In genomic region chr7:137993395-137993743, GRCh38 we compare ENCODE assay signal across 11 cellular contexts. TPM values are rescaled to one million over a fixed set of nuclear protein-coding genes. Genes with fewer than 3 reads are reported as not detected.
A peak's percentile ranks its signal among the peaks of the same experiment; 100 is the strongest.
DNase-seq lines count a peak whose midpoint lies in the region; ATAC-seq, FAIRE-seq and TF ChIP-seq lines count a peak whose summit lies in the region.
"Had no signal": no experiment of that assay in that cellular context is flagged by ENCODE, and none has a peak within 500 bp of the region (broad histone marks: within the 10 kb centered on the region; RNA-seq: fewer than 3 reads in every experiment).

No MANE protein-coding gene starts in this region.

- no peaks in the 10 kb centered on the region for H4K20me1 ChIP-seq in GM23248 (ENCODE audit: insufficient read depth)
- peaks cover 2% of the 10 kb centered on the region for H4K20me1 ChIP-seq in keratinocyte (ENCODE audit: control insufficient read depth, extremely low read depth, insufficient read depth, low read length)

- peaks cover 4% of the 10 kb centered on the region for H3K9me1 ChIP-seq in keratinocyte (ENCODE audit: control insufficient read depth, extremely low read depth, insufficient read depth, low read length)

- H3K9ac ChIP-seq in GM23248 (peak overlapping the region; percentile 77), keratinocyte (ENCODE audit: control insufficient read depth, extremely low read depth, insufficient read depth, low read length) (no peak overlapping the region), skeletal muscle tissue (ENCODE audit: low read depth in 1 of 3, low read length in 3 of 3) (no peak overlapping the region)

- DNase-seq in GM23248 (no peak), keratinocyte (ENCODE audit: low read depth, low spot score) (no peak)
- DNase-seq in activated T-helper 1 cell treated with anti-CD3 and anti-CD28 coated beads, Interleukin-12 subunit alpha, Interleukin-12 subunit beta, Interleukin-2, Interleukin-4 antibody, amounts not matched to agents 30 ng/mL and 10 ng/mL and 1 ng/mL, durations not matched to agents 14 hours and 24 hours and 36 hours (ENCODE audit: low spot score) = no peak
- DNase-seq in activated CD4-positive, CD25-positive, alpha-beta regulatory T cell (lab: John Stamatoyannopoulos, UW) = no peak
- DNase-seq: amygdala had no signal

- H3K9me3 Mint-ChIP-seq in activated T-helper 1 cell treated with anti-CD3 and anti-CD28 coated beads, Interleukin-12 subunit alpha, Interleukin-12 subunit beta, Interleukin-2, Interleukin-4 antibody, amounts not matched to agents 30 ng/mL and 10 ng/mL and 1 ng/mL, durations not matched to agents 14 hours and 24 hours and 36 hours = no peaks in the 10 kb centered on the region

- peaks cover 97% of the 10 kb centered on the region for H3K79me2 ChIP-seq in GM23248 (ENCODE audit: insufficient read depth)
- H3K79me2 ChIP-seq in keratinocyte (ENCODE audit: control insufficient read depth, insufficient read depth, low read length) = peaks cover 70% of the 10 kb centered on the region

- H3K4me1 ChIP-seq in GM23248 (ENCODE audit: insufficient read depth) (peaks cover 81% of the 10 kb centered on the region), keratinocyte (ENCODE audit: control insufficient read depth, extremely low read depth, insufficient read depth, low read length) (peaks cover 33% of the 10 kb centered on the region), skeletal muscle tissue (ENCODE audit: control insufficient read depth in 3 of 3, insufficient read depth in 3 of 3, low read length in 3 of 3) (peaks cover 33 to 56% (median 39%) of the 10 kb centered on the region in 3 donors)

- 76 to 82% methylated on average over 6 of the region's 6 CpGs for WGBS in GM23248 (ENCODE audit: low coverage in 1 of 2, low lambda C conversion rate in 2 of 2, missing lambda C conversion rate in 2 of 2), 2 experiments

- no peaks in the 10 kb centered on the region for H3K9me2 ChIP-seq in GM23248 (ENCODE audit: insufficient read depth)

- ATAC-seq in GM18909 (IDR thresholded peaks at IDR 0.05; ENCODE audit: poor library complexity, unreplicated experiment) (no peak), esophagus mucosa (no peak), HG02571 (IDR thresholded peaks at IDR 0.05; ENCODE audit: unreplicated experiment) (no peak)

- H3K36me3 Mint-ChIP-seq in activated T-helper 1 cell treated with anti-CD3 and anti-CD28 coated beads, Interleukin-12 subunit alpha, Interleukin-12 subunit beta, Interleukin-2, Interleukin-4 antibody, amounts not matched to agents 30 ng/mL and 10 ng/mL and 1 ng/mL, durations not matched to agents 14 hours and 24 hours and 36 hours (ENCODE audit: low read depth) = peaks cover 27% of the 10 kb centered on the region

- FAIRE-seq in keratinocyte (lab: Jason Lieb, UNC) = no peak
- FAIRE-seq: urothelium cell line had no signal

- H3K36me3 ChIP-seq in GM23248 (ENCODE audit: low read depth) = no peaks in the 10 kb centered on the region
- no peaks in the 10 kb centered on the region for H3K36me3 ChIP-seq in keratinocyte (ENCODE audit: control insufficient read depth in 2 of 2, extremely low read depth in 1 of 2, insufficient read depth in 2 of 2, low read length in 2 of 2)
- no peaks in the 10 kb centered on the region for H3K36me3 ChIP-seq in skeletal muscle tissue (ENCODE audit: control insufficient read depth in 3 of 3, insufficient read depth in 3 of 3, low read length in 3 of 3)

- peak overlapping the region; percentile 29 for H3K4me3 Mint-ChIP-seq in activated T-helper 1 cell treated with anti-CD3 and anti-CD28 coated beads, Interleukin-12 subunit alpha, Interleukin-12 subunit beta, Interleukin-2, Interleukin-4 antibody, amounts not matched to agents 30 ng/mL and 10 ng/mL and 1 ng/mL, durations not matched to agents 14 hours and 24 hours and 36 hours

- peak overlapping the region; percentile 77 for H3K27ac Mint-ChIP-seq in activated T-helper 1 cell treated with anti-CD3 and anti-CD28 coated beads, Interleukin-12 subunit alpha, Interleukin-12 subunit beta, Interleukin-2, Interleukin-4 antibody, amounts not matched to agents 30 ng/mL and 10 ng/mL and 1 ng/mL, durations not matched to agents 14 hours and 24 hours and 36 hours

- intact Hi-C loops in activated T-helper 1 cell treated with anti-CD3 and anti-CD28 coated beads, Interleukin-12 subunit alpha, Interleukin-12 subunit beta, Interleukin-2, Interleukin-4 antibody, amounts not matched to agents 30 ng/mL and 10 ng/mL and 1 ng/mL, durations not matched to agents 14 hours and 24 hours and 36 hours (cut with micrococcal nuclease) = loop anchor here (1.0 to 2.0 kb wide), 3 partner anchors 9 to 57 kb away; partner anchors contain the start of gene CREB3L2

- in situ Hi-C loops in GM23248 (cut with MboI) = no loop called here

- H3K9me3 ChIP-seq in GM23248 (ENCODE audit: low read depth) = no peaks in the 10 kb centered on the region
- no peaks in the 10 kb centered on the region for H3K9me3 ChIP-seq in keratinocyte (ENCODE audit: control insufficient read depth, low read depth, low read length)
- no peaks in the 10 kb centered on the region for H3K9me3 ChIP-seq in skeletal muscle tissue (ENCODE audit: control insufficient read depth in 3 of 3, low read length in 3 of 3)

- peak overlapping the region; percentile 85 for H3K4me2 ChIP-seq in GM23248 (ENCODE audit: unreplicated experiment)
- no peak overlapping the region for H3K4me2 ChIP-seq in keratinocyte (ENCODE audit: control insufficient read depth, extremely low read depth, insufficient read depth, low read depth, low read length)

- H3K27me3 Mint-ChIP-seq in activated T-helper 1 cell treated with anti-CD3 and anti-CD28 coated beads, Interleukin-12 subunit alpha, Interleukin-12 subunit beta, Interleukin-2, Interleukin-4 antibody, amounts not matched to agents 30 ng/mL and 10 ng/mL and 1 ng/mL, durations not matched to agents 14 hours and 24 hours and 36 hours (ENCODE audit: insufficient read depth) = no peaks in the 10 kb centered on the region

- H3F3A ChIP-seq in GM23248 (ENCODE audit: insufficient read depth) = peaks cover 79% of the 10 kb centered on the region

- H2AFZ ChIP-seq in GM23248 (no peak overlapping the region), keratinocyte (ENCODE audit: control insufficient read depth, low read length) (no peak overlapping the region)

- peaks cover 41% of the 10 kb centered on the region for H3K4me1 Mint-ChIP-seq in activated T-helper 1 cell treated with anti-CD3 and anti-CD28 coated beads, Interleukin-12 subunit alpha, Interleukin-12 subunit beta, Interleukin-2, Interleukin-4 antibody, amounts not matched to agents 30 ng/mL and 10 ng/mL and 1 ng/mL, durations not matched to agents 14 hours and 24 hours and 36 hours (ENCODE audit: low read depth)

- no peak for TF ChIP-seq CTCF in keratinocyte (optimal IDR thresholded peaks at IDR 0.05 in 1 of 3, IDR thresholded peaks at IDR 0.05 in 1 of 3, conservative IDR thresholded peaks at IDR 0.05 in 1 of 3; ENCODE audit: extremely low read depth in 1 of 3, insufficient read depth in 2 of 3, low read length in 3 of 3)

- dilution Hi-C loops in keratinocyte (cut with MboI; ENCODE audit: extremely low pct_ligation_motif_present, low sequenced_read_pairs) = no loop called here

- H3K27me3 ChIP-seq in GM23248 (replicated peaks; ENCODE audit: insufficient read depth) (no peaks in the 10 kb centered on the region), keratinocyte (ENCODE audit: control insufficient read depth, extremely low read depth, insufficient read depth, low read length) (no peaks in the 10 kb centered on the region), skeletal muscle tissue (ENCODE audit: control insufficient read depth in 3 of 3, insufficient read depth in 3 of 3, low read length in 3 of 3) (no peaks in the 10 kb centered on the region)

- H3K4me3 ChIP-seq in GM23248 (peak overlapping the region; percentile 62; the same call in 1 of the 2 replicates), keratinocyte (ENCODE audit: control insufficient read depth in 2 of 3, extremely low read depth in 1 of 3, insufficient read depth in 2 of 3, low read depth in 1 of 3, low read length in 3 of 3) (no peak overlapping the region), skeletal muscle tissue (ENCODE audit: low read length in 3 of 3) (no peak overlapping the region)

- peak overlapping the region; percentile 94 for H3K27ac ChIP-seq in GM23248
- peak overlapping the region; percentile 65 for H3K27ac ChIP-seq in keratinocyte (ENCODE audit: control insufficient read depth, insufficient read depth, low read length)
- peak overlapping the region; percentile 72 for H3K27ac ChIP-seq in skeletal muscle tissue (ENCODE audit: low read depth, low read length)
- H3K27ac ChIP-seq: C4-2B had no signal

RNA-seq across cellular contexts. Expression of gene CREB3L2, which starts 8.5 kb away (rescaled TPM):
- 43.7 and 67.9 TPM in 2 replicates for total RNA-seq in GM23248 (2014; rRNA removed; shearing (Covaris generic))
- polyA plus RNA-seq in GM23248 (2016; fragmentation: Nextera tagmentation; extraction: Ambion mirVana) (49.7 and 53.7 TPM in 2 replicates), keratinocyte (8.6 to 15.9 TPM (median 12.8 TPM) in 3 replicates)
- total RNA-seq in activated T-helper 1 cell treated with anti-CD3 and anti-CD28 coated beads, Interleukin-12 subunit alpha, Interleukin-12 subunit beta, Interleukin-2, Interleukin-4 antibody, amounts not matched to agents 30 ng/mL and 10 ng/mL and 1 ng/mL, durations not matched to agents 14 hours and 24 hours and 36 hours = 61.6 and 61.8 TPM in 2 replicates
- 3.7 TPM for polyA plus RNA-seq in keratinocyte (2011; ENCODE audit: low read depth)
- polyA plus RNA-seq in keratinocyte (2011; cell fraction: cytosol; rRNA removed) = 8.2 and 11.6 TPM in 2 replicates
- polyA plus RNA-seq in keratinocyte (2011; cell fraction: nucleus; rRNA removed) = 28.8 and 29.1 TPM in 2 replicates
- polyA plus RNA-seq in keratinocyte (2012; ENCODE audit: low replicate concordance) = 6.9 and 13.8 TPM in 2 replicates
- polyA minus RNA-seq in keratinocyte = 18.3 to 36.5 TPM (median 21.4 TPM) in 3 replicates
- polyA minus RNA-seq in keratinocyte (2011; cell fraction: cytosol; rRNA and poly(A)+ RNA removed) = 17.1 TPM
- polyA minus RNA-seq in keratinocyte (2011; cell fraction: nucleus; rRNA and poly(A)+ RNA removed) = 40.2 and 45.5 TPM in 2 replicates
- total RNA-seq in skeletal muscle tissue (12.5 TPM), esophagus mucosa (28.3 TPM)
